In genomic region chr11:2991477-2992233, GRCh38 we compare ENCODE assay signal across 8 cellular contexts. TPM values are rescaled to one million over a fixed set of nuclear protein-coding genes. Genes with fewer than 3 reads are reported as not detected.
DNase-seq lines count a peak whose midpoint lies in the region; ATAC-seq and TF ChIP-seq lines count a peak whose summit lies in the region.

No MANE protein-coding gene starts in this region.

- no peaks in the 10 kb centered on the region for H3K27me3 ChIP-seq in HUES64 (ENCODE audit: insufficient read depth, low read length)
- no peaks in the 10 kb centered on the region for H3K27me3 ChIP-seq in neutrophil

- peak overlapping the region; percentile 91 for H3K9ac ChIP-seq in HUES64 (ENCODE audit: low read depth, low read length)

- H3K36me3 ChIP-seq in HUES64 (ENCODE audit: insufficient read depth, low read length) (0 out of 2 replicates have a peak, but pooled peaks cover 3% of the 10 kb centered on the region), neutrophil (no peaks in the 10 kb centered on the region)

- H3K4me3 ChIP-seq in HUES64 (ENCODE audit: low read length) (peak overlapping the region; percentile 85), neutrophil (ENCODE audit: low read depth in 1 of 2, low read length in 1 of 2) (peak overlapping the region; percentile 67 to 85)

- peak overlapping the region; percentile 99 for H3K27ac Mint-ChIP-seq in activated CD8-positive, alpha-beta T cell treated with anti-CD3 and anti-CD28 coated beads, Interleukin-2, amount 10 ng/mL, durations not matched to agents 7 days and 5 days

- ATAC-seq in GM21576 (IDR thresholded peaks at IDR 0.05; ENCODE audit: unreplicated experiment): peak; percentile 34
- ATAC-seq in activated CD8-positive, alpha-beta T cell treated with anti-CD3 and anti-CD28 coated beads, Interleukin-2, amount 10 ng/mL, durations not matched to agents 7 days and 5 days: peak; percentile 48

- H3K27ac ChIP-seq in HUES64 (ENCODE audit: low read depth, low read length) (peak overlapping the region; percentile 88), neutrophil (peak overlapping the region; percentile 96)

- H3K4me3 Mint-ChIP-seq in activated CD8-positive, alpha-beta T cell treated with anti-CD3 and anti-CD28 coated beads, Interleukin-2, amount 10 ng/mL, durations not matched to agents 7 days and 5 days: peak overlapping the region; percentile 100

- H3K9me3 ChIP-seq in HUES64 (ENCODE audit: insufficient read depth, low read depth, low read length): no peaks in the 10 kb centered on the region
- H3K9me3 ChIP-seq in neutrophil: no peaks in the 10 kb centered on the region

- no peaks in the 10 kb centered on the region for H3K27me3 Mint-ChIP-seq in activated CD8-positive, alpha-beta T cell treated with anti-CD3 and anti-CD28 coated beads, Interleukin-2, amount 10 ng/mL, durations not matched to agents 7 days and 5 days (ENCODE audit: low read depth)

- peaks cover 27% of the 10 kb centered on the region for H3K4me1 Mint-ChIP-seq in activated CD8-positive, alpha-beta T cell treated with anti-CD3 and anti-CD28 coated beads, Interleukin-2, amount 10 ng/mL, durations not matched to agents 7 days and 5 days (ENCODE audit: low read depth)

- H3K4me1 ChIP-seq in HUES64 (ENCODE audit: insufficient read depth, low read length) (peaks cover 27% of the 10 kb centered on the region), neutrophil (ENCODE audit: control insufficient read depth in 1 of 2, insufficient read depth in 1 of 2, low read depth in 1 of 2, low read length in 1 of 2) (peaks cover 47 to 49% of the 10 kb centered on the region in 2 experiments)

- POLR2A ChIA-PET in activated CD8-positive, alpha-beta T cell treated with anti-CD3 and anti-CD28 coated beads, Interleukin-2, amount 10 ng/mL, durations not matched to agents 7 days and 5 days (lab: Charles Lee): interaction anchor here (0.6 to 5.9 kb wide), 10 partner anchors 10 to 80 kb away, joined by 3 to 168 read pairs (median 8); no protein-coding TSS in a partner anchor

- DNase-seq in DMS53 (lab: John Stamatoyannopoulos, UW): peak; percentile 63
- no peak for DNase-seq in DMS53 treated with DMSO at 0.1 percent for 48 hours (lab: John Stamatoyannopoulos, UW; ENCODE audit: unreplicated experiment)
- peak; percentile 42 for DNase-seq in activated CD8-positive, alpha-beta T cell treated with anti-CD3 and anti-CD28 coated beads, Interleukin-2, amount 10 ng/mL, durations not matched to agents 7 days and 5 days
- DNase-seq in foreskin melanocyte: peak; percentile 17
- DNase-seq in NCI-H345 treated with DMSO at 0.1 percent for 48 hours (lab: John Stamatoyannopoulos, UW; ENCODE audit: unreplicated experiment): no peak

- CTCF ChIA-PET in activated CD8-positive, alpha-beta T cell treated with anti-CD3 and anti-CD28 coated beads, Interleukin-2, amount 10 ng/mL, durations not matched to agents 7 days and 5 days (lab: Charles Lee): interaction anchor here (0.6 to 8.0 kb wide), 10 partner anchors 13 to 99 kb away, joined by 3 to 78 read pairs (median 6); no protein-coding TSS in a partner anchor

- WGBS in HUES64: 0% methylated on average over 79 of the region's 79 CpGs

- no peaks in the 10 kb centered on the region for H3K9me3 Mint-ChIP-seq in activated CD8-positive, alpha-beta T cell treated with anti-CD3 and anti-CD28 coated beads, Interleukin-2, amount 10 ng/mL, durations not matched to agents 7 days and 5 days (ENCODE audit: insufficient read depth)

- peak; percentile 20 for TF ChIP-seq CTCF in neutrophil (IDR thresholded peaks at IDR 0.05)

- peaks cover 47% of the 10 kb centered on the region for H3K36me3 Mint-ChIP-seq in activated CD8-positive, alpha-beta T cell treated with anti-CD3 and anti-CD28 coated beads, Interleukin-2, amount 10 ng/mL, durations not matched to agents 7 days and 5 days (ENCODE audit: low read depth)

RNA-seq across cellular contexts. Expression of gene NAP1L4, which starts 0.5 kb away (rescaled TPM):
- 149 TPM for polyA plus RNA-seq in HUES64 (2013, experiment 1 of 2)
- 156 TPM for polyA plus RNA-seq in HUES64 (2013, experiment 2 of 2)
- total RNA-seq in activated CD8-positive, alpha-beta T cell treated with anti-CD3 and anti-CD28 coated beads, Interleukin-2, amount 10 ng/mL, durations not matched to agents 7 days and 5 days: 100 to 1,000 TPM; 287 to 300 TPM

Comparison
In these comparisons a context has a peak if more than half of its experiments do, and no peak if none do; other contexts are left out.
1. DNase-seq: peak in DMS53 (single experiment), activated CD8-positive, alpha-beta T cell treated with anti-CD3 and anti-CD28 coated beads, Interleukin-2, amount 10 ng/mL, durations not matched to agents 7 days and 5 days (single experiment) and foreskin melanocyte (single experiment); none in DMS53 treated with DMSO at 0.1 percent for 48 hours (single experiment) and NCI-H345 treated with DMSO at 0.1 percent for 48 hours (single experiment).